Comparison of ENCODE assay signal across 1 cellular context in the genomic region with DNA sequence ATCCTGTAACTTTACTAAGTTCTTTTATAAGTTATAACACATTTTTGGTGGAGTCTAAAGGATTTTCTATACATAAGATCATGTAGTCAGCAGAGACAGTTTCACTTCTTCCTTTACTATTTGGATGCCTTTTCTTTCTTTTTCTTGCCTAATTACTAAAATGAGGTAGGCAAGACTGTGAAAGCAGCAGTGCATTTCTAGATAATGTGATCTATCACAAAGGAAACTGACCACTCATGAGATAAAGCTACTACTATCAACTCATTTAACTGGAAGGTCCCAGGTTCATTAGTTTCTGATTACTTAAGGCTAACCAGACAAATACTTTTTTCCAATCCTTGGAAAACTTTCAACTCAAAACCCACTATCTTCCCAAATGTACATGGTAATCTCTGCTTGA.
TF ChIP-seq lines count a peak whose summit lies in the region.

No MANE protein-coding gene starts in this region.

TF ChIP-seq in WTC11, 78 proteins besides CTCF, POLR2A, EP300 and RAD21 (continued from another document):
- TF ChIP-seq, protein P1, sequence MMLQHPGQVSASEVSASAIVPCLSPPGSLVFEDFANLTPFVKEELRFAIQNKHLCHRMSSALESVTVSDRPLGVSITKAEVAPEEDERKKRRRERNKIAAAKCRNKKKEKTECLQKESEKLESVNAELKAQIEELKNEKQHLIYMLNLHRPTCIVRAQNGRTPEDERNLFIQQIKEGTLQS (CRISPR knock-in tag; conservative IDR thresholded peaks at IDR 0.05) = no peak
- TF ChIP-seq NR3C1 (CRISPR knock-in tag; conservative IDR thresholded peaks at IDR 0.05; ENCODE audit: low read depth) = no peak
- TF ChIP-seq NR2C2 (CRISPR knock-in tag; IDR thresholded peaks at IDR 0.05) = no peak
- no peak for TF ChIP-seq TEAD1 (CRISPR knock-in tag; IDR thresholded peaks at IDR 0.05)
- no peak for TF ChIP-seq ESRRA (CRISPR knock-in tag; IDR thresholded peaks at IDR 0.05; ENCODE audit: borderline replicate concordance)
- TF ChIP-seq GTF2I (CRISPR knock-in tag; conservative IDR thresholded peaks at IDR 0.05) = no peak
- no peak for TF ChIP-seq NFATC4 (CRISPR knock-in tag; IDR thresholded peaks at IDR 0.05)
- TF ChIP-seq, protein P2, sequence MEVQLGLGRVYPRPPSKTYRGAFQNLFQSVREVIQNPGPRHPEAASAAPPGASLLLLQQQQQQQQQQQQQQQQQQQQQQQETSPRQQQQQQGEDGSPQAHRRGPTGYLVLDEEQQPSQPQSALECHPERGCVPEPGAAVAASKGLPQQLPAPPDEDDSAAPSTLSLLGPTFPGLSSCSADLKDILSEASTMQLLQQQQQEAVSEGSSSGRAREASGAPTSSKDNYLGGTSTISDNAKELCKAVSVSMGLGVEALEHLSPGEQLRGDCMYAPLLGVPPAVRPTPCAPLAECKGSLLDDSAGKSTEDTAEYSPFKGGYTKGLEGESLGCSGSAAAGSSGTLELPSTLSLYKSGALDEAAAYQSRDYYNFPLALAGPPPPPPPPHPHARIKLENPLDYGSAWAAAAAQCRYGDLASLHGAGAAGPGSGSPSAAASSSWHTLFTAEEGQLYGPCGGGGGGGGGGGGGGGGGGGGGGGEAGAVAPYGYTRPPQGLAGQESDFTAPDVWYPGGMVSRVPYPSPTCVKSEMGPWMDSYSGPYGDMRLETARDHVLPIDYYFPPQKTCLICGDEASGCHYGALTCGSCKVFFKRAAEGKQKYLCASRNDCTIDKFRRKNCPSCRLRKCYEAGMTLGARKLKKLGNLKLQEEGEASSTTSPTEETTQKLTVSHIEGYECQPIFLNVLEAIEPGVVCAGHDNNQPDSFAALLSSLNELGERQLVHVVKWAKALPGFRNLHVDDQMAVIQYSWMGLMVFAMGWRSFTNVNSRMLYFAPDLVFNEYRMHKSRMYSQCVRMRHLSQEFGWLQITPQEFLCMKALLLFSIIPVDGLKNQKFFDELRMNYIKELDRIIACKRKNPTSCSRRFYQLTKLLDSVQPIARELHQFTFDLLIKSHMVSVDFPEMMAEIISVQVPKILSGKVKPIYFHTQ (CRISPR knock-in tag; IDR thresholded peaks at IDR 0.05) = no peak
TF ChIP-seq in WTC11: peak in this region for 0.
